In genomic region chr14:99873653-99874052, GRCh38 we compare ENCODE assay signal across 20 cellular contexts.
DNase-seq lines count a peak whose midpoint lies in the region; ATAC-seq and TF ChIP-seq lines count a peak whose summit lies in the region.
"Had no signal": no experiment of that assay in that cellular context is flagged by ENCODE, and none has a peak within 500 bp of the region (broad histone marks: within the 10 kb centered on the region; RNA-seq: fewer than 3 reads in every experiment).

No MANE protein-coding gene starts in this region.

- H3K4me1 ChIP-seq in BE2C (peaks cover 20% of the 10 kb centered on the region), neural progenitor cell (peaks cover 60% of the 10 kb centered on the region)
- H3K4me1 ChIP-seq: A549 had no signal

- H3K79me2 ChIP-seq in neural progenitor cell (ENCODE audit: low read depth), result peaks cover 53% of the 10 kb centered on the region

- H2AFZ ChIP-seq in neural progenitor cell (replicated peaks), result no peak overlapping the region

- peaks cover 52% of the 10 kb centered on the region for H3F3A ChIP-seq in neural progenitor cell (ENCODE audit: low read depth)

- H3K27me3 ChIP-seq in BE2C (peaks cover 6% of the 10 kb centered on the region), dorsolateral prefrontal cortex (no peaks in the 10 kb centered on the region), neural progenitor cell (no peaks in the 10 kb centered on the region)
- H3K27me3 ChIP-seq: BLaER1 had no signal

- H4K20me1 ChIP-seq in neural progenitor cell (ENCODE audit: low read depth), result peaks cover 41% of the 10 kb centered on the region
- H4K20me1 ChIP-seq: BLaER1 had no signal

- H3K9me3 ChIP-seq in BE2C (no peaks in the 10 kb centered on the region), neural progenitor cell (ENCODE audit: low read depth) (no peaks in the 10 kb centered on the region)
- H3K9me3 ChIP-seq: A549, BLaER1 had no signal

- H3K36me3 ChIP-seq in BE2C, result no peaks in the 10 kb centered on the region
- peaks cover 4% of the 10 kb centered on the region for H3K36me3 ChIP-seq in neural progenitor cell
- H3K36me3 ChIP-seq: BLaER1 had no signal

- peak; percentile 70 for DNase-seq in BE2C
- DNase-seq in NCI-H524 treated with DMSO at 0.1 percent for 48 hours (lab: John Stamatoyannopoulos, UW), result peak; percentile 54
- no peak for DNase-seq in dorsolateral prefrontal cortex
- no peak for DNase-seq in neural progenitor cell (ENCODE audit: low spot score)
- DNase-seq in osteocyte (ENCODE audit: extremely low spot score, unreplicated experiment), result no peak
- DNase-seq in activated naive CD4-positive, alpha-beta T cell treated with anti-CD3 and anti-CD28 coated beads, Interleukin-2, amount 50 U/mL, for 72 hours (ENCODE audit: low spot score in 2 of 2), result no peak
- DNase-seq: CD4-positive, alpha-beta memory T cell; DMS53; EL; KBM-7; NCI-H1105 treated with DMSO at 0.1 percent for 48 hours; NCI-H1694; NCI-H446; NCI-H748 treated with DMSO at 0.1 percent for 48 hours; OCI-M1; Right ventricle myocardium superior had no signal

- intact Hi-C loops in dorsolateral prefrontal cortex (cut with DNase I), result loop anchor here in 1 of 2 donors (5.0 kb wide), 1 partner anchor 81 kb away; the partner anchor contains the start of gene EML1

- no peak overlapping the region for H3K9ac ChIP-seq in neural progenitor cell
- H3K9ac ChIP-seq: BLaER1 had no signal

- H3K4me3 ChIP-seq in BE2C (ENCODE audit: low read depth, low read length), result no peak overlapping the region
- peak overlapping the region in 5 of 59 donors; percentile 9 to 35 (median 14) for H3K4me3 ChIP-seq in dorsolateral prefrontal cortex
- H3K4me3 ChIP-seq in neural progenitor cell, result peak overlapping the region; percentile 32
- H3K4me3 ChIP-seq: A549, BLaER1 had no signal

- peaks cover 59% of the 10 kb centered on the region for H3K4me1 Mint-ChIP-seq in neural progenitor cell
- H3K4me1 Mint-ChIP-seq in osteocyte (ENCODE audit: unreplicated experiment), result peaks cover 42% of the 10 kb centered on the region
- H3K4me1 Mint-ChIP-seq: CD4-positive, alpha-beta memory T cell had no signal

- TF ChIP-seq CTCF in BE2C (IDR thresholded peaks at IDR 0.05; ENCODE audit: low read depth, low read length), result no peak
- TF ChIP-seq CTCF in dorsolateral prefrontal cortex (IDR thresholded peaks at IDR 0.05 in 54 of 56, conservative IDR thresholded peaks at IDR 0.05 in 2 of 56; ENCODE audit: low read depth in 1 of 56, partially characterized antibody in 56 of 56), result no peak
- TF ChIP-seq CTCF in neural progenitor cell (IDR thresholded peaks at IDR 0.05), result no peak
- TF ChIP-seq CTCF in osteocyte (IDR thresholded peaks at IDR 0.05), result no peak

- peak overlapping the region; percentile 39 for H3K4me3 Mint-ChIP-seq in neural progenitor cell
- H3K4me3 Mint-ChIP-seq in osteocyte (ENCODE audit: unreplicated experiment), result no peak overlapping the region
- H3K4me3 Mint-ChIP-seq: CD4-positive, alpha-beta memory T cell had no signal

- peak overlapping the region in 58 of 59 donors; percentile 15 to 96 (median 82) for H3K27ac ChIP-seq in dorsolateral prefrontal cortex
- peak overlapping the region; percentile 95 for H3K27ac ChIP-seq in neural progenitor cell
- H3K27ac ChIP-seq: A549, BLaER1 had no signal

- H3K27me3 Mint-ChIP-seq in neural progenitor cell (ENCODE audit: insufficient read depth, low read depth), result peaks cover 4% of the 10 kb centered on the region
- no peaks in the 10 kb centered on the region for H3K27me3 Mint-ChIP-seq in osteocyte (ENCODE audit: unreplicated experiment)

- ATAC-seq in GM21576 (IDR thresholded peaks at IDR 0.05; ENCODE audit: unreplicated experiment), result no peak
- no peak for ATAC-seq in activated naive CD4-positive, alpha-beta T cell treated with anti-CD3 and anti-CD28 coated beads, Interleukin-2, amount 50 U/mL, for 72 hours
- ATAC-seq: A549, HepG2 had no signal

- H3K27ac Mint-ChIP-seq in neural progenitor cell (peak overlapping the region; percentile 25), osteocyte (ENCODE audit: unreplicated experiment) (no peak overlapping the region)
- no peak overlapping the region for H3K27ac Mint-ChIP-seq in activated naive CD4-positive, alpha-beta T cell treated with anti-CD3 and anti-CD28 coated beads, Interleukin-2, amount 50 U/mL, for 72 hours
- H3K27ac Mint-ChIP-seq: CD4-positive, alpha-beta memory T cell had no signal

- H3K36me3 Mint-ChIP-seq in neural progenitor cell (peaks cover 22% of the 10 kb centered on the region), osteocyte (ENCODE audit: unreplicated experiment) (peaks cover 14% of the 10 kb centered on the region)
- no peaks in the 10 kb centered on the region for H3K36me3 Mint-ChIP-seq in activated naive CD4-positive, alpha-beta T cell treated with anti-CD3 and anti-CD28 coated beads, Interleukin-2, amount 50 U/mL, for 72 hours
- H3K36me3 Mint-ChIP-seq: CD4-positive, alpha-beta memory T cell had no signal

- H3K9me3 Mint-ChIP-seq in neural progenitor cell (peaks cover 3% of the 10 kb centered on the region), osteocyte (ENCODE audit: unreplicated experiment) (no peaks in the 10 kb centered on the region)
- no peaks in the 10 kb centered on the region for H3K9me3 Mint-ChIP-seq in activated naive CD4-positive, alpha-beta T cell treated with anti-CD3 and anti-CD28 coated beads, Interleukin-2, amount 50 U/mL, for 72 hours
- H3K9me3 Mint-ChIP-seq: CD4-positive, alpha-beta memory T cell had no signal

- H3K4me2 ChIP-seq in neural progenitor cell, result peak overlapping the region; percentile 73
- H3K4me2 ChIP-seq: A549, BLaER1 had no signal

Comparison
In these comparisons a context has a peak if more than half of its experiments do, and no peak if none do; other contexts are left out.
1. DNase-seq: peak in BE2C (single experiment) and NCI-H524 treated with DMSO at 0.1 percent for 48 hours (single experiment); none in dorsolateral prefrontal cortex (0 of 10), neural progenitor cell (single experiment), osteocyte (single experiment) and activated naive CD4-positive, alpha-beta T cell treated with anti-CD3 and anti-CD28 coated beads, Interleukin-2, amount 50 U/mL, for 72 hours (0 of 2).